In genomic region chr11:64866173-64866491, GRCh38 we compare ENCODE assay signal across 7 cellular contexts. TPM values are rescaled to one million over a fixed set of nuclear protein-coding genes. Genes with fewer than 3 reads are reported as not detected.
A peak's percentile ranks its signal among the peaks of the same experiment; 100 is the strongest.
DNase-seq lines count a peak whose midpoint lies in the region; ATAC-seq, FAIRE-seq and TF ChIP-seq lines count a peak whose summit lies in the region.
"Had no signal": no experiment of that assay in that cellular context is flagged by ENCODE, and none has a peak within 500 bp of the region (broad histone marks: within the 10 kb centered on the region; RNA-seq: fewer than 3 reads in every experiment).

No MANE protein-coding gene starts in this region.

- no peak for DNase-seq in SJSA1 (ENCODE audit: low read depth in 1 of 2, low spot score in 2 of 2)
- DNase-seq in naive B cell, result no peak
- no peak for DNase-seq in GM12892 (ENCODE audit: insufficient read length)
- DNase-seq in cerebellar nuclear complex (lab: John Stamatoyannopoulos, UW), result no peak
- DNase-seq in central memory CD4-positive, alpha-beta T cell, result no peak
- DNase-seq: H7 had no signal

- H3K36me3 ChIP-seq in DOHH2 (ENCODE audit: control insufficient read depth, low read length) (peaks cover 78% of the 10 kb centered on the region), SJSA1 (peaks cover 63% of the 10 kb centered on the region)

- H3K9me3 ChIP-seq in DOHH2 (ENCODE audit: control insufficient read depth, insufficient read depth, low read length) (no peaks in the 10 kb centered on the region), SJSA1 (replicated peaks) (no peaks in the 10 kb centered on the region)

- peak overlapping the region; percentile 71 for H3K4me3 ChIP-seq in DOHH2 (ENCODE audit: low read length)
- no peak overlapping the region for H3K4me3 ChIP-seq in SJSA1

- no peaks in the 10 kb centered on the region for H3K27me3 ChIP-seq in DOHH2 (ENCODE audit: control insufficient read depth, low read length)
- no peaks in the 10 kb centered on the region for H3K27me3 ChIP-seq in SJSA1 (replicated peaks)

- H3K27ac ChIP-seq in DOHH2 (ENCODE audit: low read depth, low read length) (peak overlapping the region; percentile 96), SJSA1 (peak overlapping the region; percentile 53; the same call in 1 of the 2 replicates)

- no peaks in the 10 kb centered on the region for H3K27me3 Mint-ChIP-seq in naive B cell

- no peaks in the 10 kb centered on the region for H4K20me1 ChIP-seq in DOHH2 (ENCODE audit: control insufficient read depth, insufficient read depth, low read depth, low read length)

- H3K27ac Mint-ChIP-seq in naive B cell, result peak overlapping the region; percentile 49 to 96 (median 94)

- FAIRE-seq in GM12892 (lab: Jason Lieb, UNC), result no peak

- peaks cover 67% of the 10 kb centered on the region for H3F3A ChIP-seq in DOHH2 (ENCODE audit: control insufficient read depth, insufficient read depth)

- H3K4me2 ChIP-seq in DOHH2 (ENCODE audit: low read length), result peak overlapping the region; percentile 84

- H3K9me3 Mint-ChIP-seq in naive B cell, result peaks cover 0 to 5% (median 0%) of the 10 kb centered on the region in 7 donors

- TF ChIP-seq POLR2A in GM12892 (IDR thresholded peaks at IDR 0.05; ENCODE audit: low read depth, low read length), result no peak

- H3K9me2 ChIP-seq in DOHH2 (replicated peaks; ENCODE audit: control insufficient read depth, low read length), result no peaks in the 10 kb centered on the region

- H3K79me2 ChIP-seq in DOHH2 (ENCODE audit: control insufficient read depth, low read length), result peaks cover 87% of the 10 kb centered on the region

- H3K4me1 Mint-ChIP-seq in naive B cell, result peaks cover 45 to 92% (median 92%) of the 10 kb centered on the region in 3 donors

- peak; percentile 3 to 4 for ATAC-seq in naive B cell (ENCODE audit: low read depth in 2 of 2)

- H3K4me3 Mint-ChIP-seq in naive B cell, result peak overlapping the region in 7 of 8 donors; percentile 58 to 88 (median 72)

- H3K4me1 ChIP-seq in DOHH2 (ENCODE audit: control insufficient read depth, low read length) (peaks cover 100% of the 10 kb centered on the region), SJSA1 (replicated peaks) (peaks cover 80% of the 10 kb centered on the region)

- TF ChIP-seq CTCF in DOHH2 (IDR thresholded peaks at IDR 0.05; ENCODE audit: low read depth, low read length, poor library complexity, severe bottlenecking), result no peak

- H3K36me3 Mint-ChIP-seq in naive B cell, result peaks cover 0 to 18% of the 10 kb centered on the region in 2 donors

RNA-seq across cellular contexts. Expression of gene EHD1, which starts 12.3 kb away (rescaled TPM):
- 75.2 and 85.7 TPM in 2 replicates for total RNA-seq in SJSA1 (2014; rRNA removed; shearing (Covaris generic))
- polyA plus RNA-seq in naive B cell (ENCODE audit: low read depth in 6 of 6), result 100 to 1,000 TPM in 2 of 6 donors, 10 to 100 TPM in 4; 65.3 to 119 (median 90.7) TPM
- 76.6 TPM for polyA plus RNA-seq in GM12892 (2012; ENCODE audit: missing spikeins)

RNA-seq across cellular contexts. Expression of gene CDC42BPG, which starts 21.7 kb away (rescaled TPM):
- total RNA-seq in SJSA1 (2014; rRNA removed; shearing (Covaris generic)), result 0.03 TPM in 1 of 2 replicates, not detected in the other
- polyA plus RNA-seq in naive B cell (ENCODE audit: low read depth in 6 of 6), result under 1 TPM in 4 of 6 donors, not detected in 2; 0.17 to 0.57 (median 0.33) TPM
- polyA plus RNA-seq in GM12892 (2012; ENCODE audit: missing spikeins), result 0.15 TPM

RNA-seq across cellular contexts. Expression of gene ATG2A, which starts 50.9 kb away (rescaled TPM):
- total RNA-seq in SJSA1 (2014; rRNA removed; shearing (Covaris generic)), result 22.5 and 23.2 TPM in 2 replicates
- 1 to 10 TPM in 5 of 6 donors, not detected in 1; 2.8 to 5.0 (median 3.4) TPM for polyA plus RNA-seq in naive B cell (ENCODE audit: low read depth in 6 of 6)
- polyA plus RNA-seq in GM12892 (2012; ENCODE audit: missing spikeins), result 3.2 TPM

RNA-seq across cellular contexts. Expression of gene MEN1, which starts 55.8 kb away (rescaled TPM):
- total RNA-seq in SJSA1 (2014; rRNA removed; shearing (Covaris generic)), result 13.8 and 22.0 TPM in 2 replicates
- polyA plus RNA-seq in naive B cell (ENCODE audit: low read depth in 6 of 6), result 10 to 100 TPM; 12.3 to 49.5 (median 27.4) TPM
- polyA plus RNA-seq in GM12892 (2012; ENCODE audit: missing spikeins), result 9.5 TPM

RNA-seq across cellular contexts. Expression of gene PPP2R5B, which starts 58.4 kb away (rescaled TPM):
- 20.6 and 30.6 TPM in 2 replicates for total RNA-seq in SJSA1 (2014; rRNA removed; shearing (Covaris generic))
- 10 to 100 TPM in 3 of 6 donors, 1 to 10 TPM in 3; 7.2 to 15.1 (median 10.2) TPM for polyA plus RNA-seq in naive B cell (ENCODE audit: low read depth in 6 of 6)
- 8.6 TPM for polyA plus RNA-seq in GM12892 (2012; ENCODE audit: missing spikeins)
